24 cellular contexts compared by ENCODE assay signal in the genomic region with DNA sequence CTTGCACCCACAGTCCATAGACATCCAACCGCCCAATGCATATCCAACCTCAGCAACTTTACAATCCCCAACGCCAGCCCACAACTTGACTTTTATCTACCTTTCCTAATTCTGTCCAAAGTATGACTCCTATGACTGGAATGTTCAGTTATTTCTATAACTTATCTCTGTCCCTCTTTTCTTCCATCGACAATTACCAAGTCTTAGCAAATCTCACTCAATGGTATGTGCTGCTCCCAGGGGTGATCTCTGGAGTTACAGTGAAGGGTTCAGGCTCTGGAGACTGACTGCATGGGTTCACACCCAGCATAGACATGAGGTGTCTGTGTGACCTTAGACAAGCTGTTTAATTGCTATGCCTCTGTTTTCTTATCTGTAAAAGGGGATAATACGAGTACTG.
DNase-seq lines count a peak whose midpoint lies in the region; ATAC-seq, FAIRE-seq and TF ChIP-seq lines count a peak whose summit lies in the region.
"Had no signal": no experiment of that assay in that cellular context is flagged by ENCODE, and none has a peak within 500 bp of the region (broad histone marks: within the 10 kb centered on the region; RNA-seq: fewer than 3 reads in every experiment).

No MANE protein-coding gene starts in this region.

- H3K79me2 ChIP-seq in astrocyte (ENCODE audit: insufficient read depth, low read length): peaks cover 37% of the 10 kb centered on the region

- no peaks in the 10 kb centered on the region for H3K9me3 Mint-ChIP-seq in astrocyte (ENCODE audit: unreplicated experiment)
- H3K9me3 Mint-ChIP-seq: CD4-positive, alpha-beta T cell; CD8-positive, alpha-beta T cell had no signal

- TF ChIP-seq CTCF in astrocyte (IDR thresholded peaks at IDR 0.05; ENCODE audit: insufficient read depth, low read depth, low read length): no peak
- TF ChIP-seq CTCF in fibroblast of the aortic adventitia (IDR thresholded peaks at IDR 0.05; ENCODE audit: insufficient read depth, low read length): no peak

- DNase-seq in M059J (ENCODE audit: low read depth) (peak; percentile 22), astrocyte (ENCODE audit: low read depth) (peak; percentile 36), fibroblast of the aortic adventitia (ENCODE audit: low read depth) (peak; percentile 35), C1 segment of cervical spinal cord (lab: John Stamatoyannopoulos, UW) (no peak), NCI-H2107 treated with DMSO at 0.1 percent for 48 hours (lab: John Stamatoyannopoulos, UW; ENCODE audit: unreplicated experiment) (no peak)
- DNase-seq: 8988T; ACHN; BE2C; Caco-2; Calu3; CD4-positive, alpha-beta T cell; CD8-positive, alpha-beta T cell; DMS79 treated with DMSO at 0.1 percent for 48 hours; EL; GDM1 had no signal

- H4K20me1 ChIP-seq in astrocyte (ENCODE audit: insufficient read depth, low read length): peaks cover 61% of the 10 kb centered on the region
- H4K20me1 ChIP-seq: BLaER1 had no signal

- no peak for FAIRE-seq in astrocyte (lab: Jason Lieb, UNC)
- FAIRE-seq: A204.1, D721Med, GM12878, GM12892, GM18507 had no signal

- H3K9me3 ChIP-seq in astrocyte (ENCODE audit: insufficient read depth, low read depth, low read length): no peaks in the 10 kb centered on the region
- H3K9me3 ChIP-seq: BE2C, BLaER1, Caco-2 had no signal

- H3K4me1 Mint-ChIP-seq in astrocyte (ENCODE audit: low read depth, unreplicated experiment): no peaks in the 10 kb centered on the region

- no peak overlapping the region for H2AFZ ChIP-seq in astrocyte (ENCODE audit: low read depth, low read length)

- peaks cover 21% of the 10 kb centered on the region for H3K27me3 Mint-ChIP-seq in astrocyte (ENCODE audit: low read depth, unreplicated experiment)

- H3K36me3 Mint-ChIP-seq in astrocyte (ENCODE audit: low read depth, unreplicated experiment): no peaks in the 10 kb centered on the region
- H3K36me3 Mint-ChIP-seq: CD8-positive, alpha-beta T cell had no signal

- H3K4me3 ChIP-seq in astrocyte (ENCODE audit: insufficient read depth, low read depth, low read length) (no peak overlapping the region), fibroblast of the aortic adventitia (ENCODE audit: low read depth, low read length) (no peak overlapping the region)
- H3K4me3 ChIP-seq: BLaER1, GM12878 had no signal

- no peaks in the 10 kb centered on the region for H3K27me3 ChIP-seq in astrocyte (ENCODE audit: insufficient read depth, low read length)
- H3K27me3 ChIP-seq: BE2C, BLaER1 had no signal

- peaks cover 3% of the 10 kb centered on the region for H3K4me1 ChIP-seq in astrocyte (ENCODE audit: insufficient read depth, low read length)
- H3K4me1 ChIP-seq: BE2C, BLaER1, Caco-2 had no signal

- no peak overlapping the region for H3K4me2 ChIP-seq in astrocyte (ENCODE audit: low read length)
- H3K4me2 ChIP-seq: BLaER1 had no signal

- no peak overlapping the region for H3K4me3 Mint-ChIP-seq in astrocyte (ENCODE audit: unreplicated experiment)
- H3K4me3 Mint-ChIP-seq: CD4-positive, alpha-beta T cell; CD8-positive, alpha-beta T cell had no signal

- H3K36me3 ChIP-seq in astrocyte (ENCODE audit: insufficient read depth, low read length): no peaks in the 10 kb centered on the region
- H3K36me3 ChIP-seq: BE2C, BLaER1 had no signal

- H3K27ac ChIP-seq in astrocyte (ENCODE audit: low read depth, low read length): no peak overlapping the region
- H3K27ac ChIP-seq: BLaER1, C4-2B had no signal

- ATAC-seq in HG03025 (IDR thresholded peaks at IDR 0.05; ENCODE audit: low FRiP score, unreplicated experiment) (no peak), GM19467 (IDR thresholded peaks at IDR 0.05; ENCODE audit: unreplicated experiment) (no peak)
- ATAC-seq: CD8-positive, alpha-beta T cell; GM12878 had no signal

- no peak overlapping the region for H3K9ac ChIP-seq in astrocyte (ENCODE audit: low read length)
- H3K9ac ChIP-seq: BLaER1 had no signal

- H3K27ac Mint-ChIP-seq in astrocyte (ENCODE audit: unreplicated experiment): no peak overlapping the region
- H3K27ac Mint-ChIP-seq: CD4-positive, alpha-beta T cell; CD8-positive, alpha-beta T cell had no signal

Comparison
In these comparisons a context has a peak if more than half of its experiments do, and no peak if none do; other contexts are left out.
1. DNase-seq: peak in M059J (single experiment), astrocyte (single experiment) and fibroblast of the aortic adventitia (single experiment); none in C1 segment of cervical spinal cord (0 of 14) and NCI-H2107 treated with DMSO at 0.1 percent for 48 hours (single experiment).